ENCODE assay signal across 8 cellular contexts in genomic region chr16:10180771-10181163, GRCh38. TPM values are rescaled to one million over a fixed set of nuclear protein-coding genes. Genes with fewer than 3 reads are reported as not detected.
DNase-seq lines count a peak whose midpoint lies in the region; ATAC-seq and TF ChIP-seq lines count a peak whose summit lies in the region.

No MANE protein-coding gene starts in this region.

- H3K27ac ChIP-seq in muscle layer of colon (ENCODE audit: low read depth, low read length), result no peak overlapping the region
- no peak overlapping the region for H3K27ac ChIP-seq in CD8-positive, alpha-beta T cell (ENCODE audit: low read depth, low read length)

- H3K36me3 Mint-ChIP-seq in CD8-positive, alpha-beta T cell, result no peaks in the 10 kb centered on the region

- intact Hi-C loops in CD8-positive, alpha-beta T cell (cut with DNase I, micrococcal nuclease), result loop anchor here in 1 of 2 experiments (2.0 kb wide), 1 partner anchor 1614 kb away; no protein-coding TSS in a partner anchor

- peaks cover 6% of the 10 kb centered on the region for H3K4me1 ChIP-seq in muscle layer of colon (ENCODE audit: insufficient read depth, low read length)
- no peaks in the 10 kb centered on the region for H3K4me1 ChIP-seq in CD8-positive, alpha-beta T cell (ENCODE audit: insufficient read depth, low read length)

- ATAC-seq in CD8-positive, alpha-beta T cell, result no peak
- no peak for ATAC-seq in GM18502 (IDR thresholded peaks at IDR 0.05; ENCODE audit: poor library complexity, unreplicated experiment)

- H3K9me3 ChIP-seq in muscle layer of colon (ENCODE audit: low read length), result no peaks in the 10 kb centered on the region
- no peaks in the 10 kb centered on the region for H3K9me3 ChIP-seq in CD8-positive, alpha-beta T cell (ENCODE audit: low read length)

- TF ChIP-seq CTCF in CD8-positive, alpha-beta T cell (IDR thresholded peaks at IDR 0.05), result no peak

- H3K27ac Mint-ChIP-seq in CD8-positive, alpha-beta T cell, result no peak overlapping the region

- peak; percentile 75 for DNase-seq in Daoy (ENCODE audit: low read depth)
- DNase-seq in NCI-H524 (lab: John Stamatoyannopoulos, UW), result peak; percentile 42 to 80
- DNase-seq in ecto neural progenitor cell (ENCODE audit: low spot score), result peak; percentile 87
- DNase-seq in CD8-positive, alpha-beta T cell, result no peak
- no peak for DNase-seq in amniotic stem cell (lab: John Stamatoyannopoulos, UW)
- DNase-seq in glomerular visceral epithelial cell (ENCODE audit: extremely low spot score), result no peak

- H3K4me3 Mint-ChIP-seq in CD8-positive, alpha-beta T cell, result no peak overlapping the region

- peak overlapping the region; percentile 28 to 45 for H3K4me3 ChIP-seq in muscle layer of colon (ENCODE audit: low read depth in 1 of 2, low read length in 2 of 2)
- no peak overlapping the region for H3K4me3 ChIP-seq in CD8-positive, alpha-beta T cell (ENCODE audit: low read depth, low read length)

- no peak overlapping the region for H3K9ac ChIP-seq in muscle layer of colon (ENCODE audit: low read length)

- H3K27me3 Mint-ChIP-seq in CD8-positive, alpha-beta T cell (ENCODE audit: low read depth), result peaks cover 49% of the 10 kb centered on the region

- no peaks in the 10 kb centered on the region for H3K9me3 Mint-ChIP-seq in CD8-positive, alpha-beta T cell

- H3K27me3 ChIP-seq in muscle layer of colon (ENCODE audit: control insufficient read depth in 1 of 2, insufficient read depth in 2 of 2, low read length in 2 of 2), result peaks cover 13 to 45% of the 10 kb centered on the region in 2 donors
- no peaks in the 10 kb centered on the region for H3K27me3 ChIP-seq in CD8-positive, alpha-beta T cell (ENCODE audit: insufficient read depth, low read length)

- peaks cover 12% of the 10 kb centered on the region for H3K4me1 Mint-ChIP-seq in CD8-positive, alpha-beta T cell (ENCODE audit: low read depth)

- H3K36me3 ChIP-seq in muscle layer of colon (ENCODE audit: insufficient read depth, low read length), result no peaks in the 10 kb centered on the region
- no peaks in the 10 kb centered on the region for H3K36me3 ChIP-seq in CD8-positive, alpha-beta T cell (ENCODE audit: insufficient read depth, low read length)

- POLR2A ChIA-PET in CD8-positive, alpha-beta T cell (lab: Charles Lee), result no interaction called here

- CTCF ChIA-PET in CD8-positive, alpha-beta T cell (lab: Charles Lee), result interaction anchor here (1.4 kb wide), 1 partner anchor 15 kb away, joined by 3 read pairs; no protein-coding TSS in a partner anchor

RNA-seq across cellular contexts. Expression of gene GRIN2A, which starts 1.5 kb away (rescaled TPM):
- total RNA-seq in Daoy (2014; rRNA removed; shearing (Covaris generic)), result 2.7 and 4.8 TPM in 2 replicates
- total RNA-seq in CD8-positive, alpha-beta T cell, result not detected

Comparison
In these comparisons a context has a peak if more than half of its experiments do, and no peak if none do; other contexts are left out.
1. DNase-seq: peak in Daoy (single experiment), NCI-H524 (2 of 2) and ecto neural progenitor cell (single experiment); none in CD8-positive, alpha-beta T cell (0 of 7), amniotic stem cell (single experiment) and glomerular visceral epithelial cell (single experiment).